10 cellular contexts compared by ENCODE assay signal in the genomic region with DNA sequence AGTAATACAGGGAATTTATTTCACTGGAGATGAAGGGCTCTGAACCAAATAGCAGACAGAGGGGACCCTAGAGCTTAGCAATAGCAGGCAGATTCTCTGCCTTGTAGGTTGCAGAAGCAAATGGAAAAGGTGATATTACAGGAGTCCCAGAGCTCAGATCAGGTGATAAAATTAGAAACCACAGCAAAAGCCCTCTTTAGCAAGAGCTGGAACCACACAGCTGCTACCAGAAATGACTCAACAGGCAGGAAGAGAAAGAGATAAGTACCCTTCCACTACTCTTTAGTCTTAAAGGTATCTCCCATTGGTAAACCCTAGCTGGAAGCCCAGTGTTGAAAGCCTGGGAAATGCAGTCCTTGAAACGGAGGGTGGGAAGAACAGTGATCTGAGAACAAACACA.
A peak's percentile ranks its signal among the peaks of the same experiment; 100 is the strongest.
DNase-seq lines count a peak whose midpoint lies in the region; ATAC-seq, FAIRE-seq and TF ChIP-seq lines count a peak whose summit lies in the region.
"Had no signal": no experiment of that assay in that cellular context is flagged by ENCODE, and none has a peak within 500 bp of the region (broad histone marks: within the 10 kb centered on the region; RNA-seq: fewer than 3 reads in every experiment).

No MANE protein-coding gene starts in this region.

- no peaks in the 10 kb centered on the region for H3K9me3 ChIP-seq in kidney (ENCODE audit: control insufficient read depth in 1 of 2, low read length in 2 of 2)

- no peak overlapping the region for H3K27ac ChIP-seq in kidney (ENCODE audit: low read depth in 2 of 2, low read length in 2 of 2)

- peaks cover 12% of the 10 kb centered on the region for H3K4me1 Mint-ChIP-seq in activated T-cell treated with anti-CD3 and anti-CD28 coated beads, Interleukin-2, amount 50 U/mL, for 72 hours (ENCODE audit: low read depth)

- H3K4me1 ChIP-seq in kidney (ENCODE audit: control insufficient read depth in 1 of 2, insufficient read depth in 1 of 2, low read depth in 1 of 2, low read length in 2 of 2) = no peaks in the 10 kb centered on the region

- no peak overlapping the region for H3K27ac Mint-ChIP-seq in activated T-cell treated with anti-CD3 and anti-CD28 coated beads, Interleukin-2, amount 50 U/mL, for 72 hours
- H3K27ac Mint-ChIP-seq: H9 had no signal

- no peak overlapping the region for H3K9ac ChIP-seq in kidney (ENCODE audit: low read length in 2 of 2)

- no peak for TF ChIP-seq CTCF in kidney (IDR thresholded peaks at IDR 0.05; ENCODE audit: borderline replicate concordance, extremely low read depth, insufficient read depth)

- H3K36me3 Mint-ChIP-seq in activated T-cell treated with anti-CD3 and anti-CD28 coated beads, Interleukin-2, amount 50 U/mL, for 72 hours (ENCODE audit: insufficient read depth in 2 of 2) = no peaks in the 10 kb centered on the region

- H3K36me3 ChIP-seq in kidney (ENCODE audit: control insufficient read depth in 1 of 2, insufficient read depth in 2 of 2, low read length in 2 of 2) = no peaks in the 10 kb centered on the region

- H3K27me3 Mint-ChIP-seq in activated T-cell treated with anti-CD3 and anti-CD28 coated beads, Interleukin-2, amount 50 U/mL, for 72 hours (ENCODE audit: low read depth) = peaks cover 6% of the 10 kb centered on the region

- DNase-seq in activated T-cell treated with anti-CD3 and anti-CD28 coated beads, Interleukin-2, amount 50 U/mL, for 72 hours = peak in 1 of 2 donors; percentile 3
- no peak for DNase-seq in activated T-cell treated with anti-CD3 and anti-CD28 coated beads for 4 hours
- peak; percentile 32 for DNase-seq in M059J (ENCODE audit: low read depth)
- DNase-seq in non-pigmented ciliary epithelial cell (ENCODE audit: low read depth) = peak; percentile 31
- no peak for DNase-seq in LoVo (ENCODE audit: low spot score)
- DNase-seq in kidney = no peak
- DNase-seq in activated naive CD4-positive, alpha-beta T cell treated with anti-CD3 and anti-CD28 coated beads, Interleukin-2, amount 50 U/mL, for 16 hours = no peak
- DNase-seq: activated CD4-positive, alpha-beta T cell treated with anti-CD3 and anti-CD28 coated beads, Interleukin-2, amount 50 U/mL, for 48 hours; H9 had no signal

- no peak overlapping the region for H3K4me3 Mint-ChIP-seq in activated T-cell treated with anti-CD3 and anti-CD28 coated beads, Interleukin-2, amount 50 U/mL, for 72 hours
- H3K4me3 Mint-ChIP-seq: H9 had no signal

- FAIRE-seq in kidney (lab: Jason Lieb, UNC) = no peak

- ATAC-seq in activated T-cell treated with anti-CD3 and anti-CD28 coated beads, Interleukin-2, amount 50 U/mL, for 72 hours (replicated peaks in 1 of 2) = peak; percentile 46 to 75
- peak; percentile 99 for ATAC-seq in HG02610 (IDR thresholded peaks at IDR 0.05; ENCODE audit: unreplicated experiment)

- intact Hi-C loops in kidney (cut with DNase I) = no loop called here

- peaks cover 8 to 11% of the 10 kb centered on the region in 2 donors for H3K9me3 Mint-ChIP-seq in activated T-cell treated with anti-CD3 and anti-CD28 coated beads, Interleukin-2, amount 50 U/mL, for 72 hours
- H3K9me3 Mint-ChIP-seq: H9 had no signal

- no peak overlapping the region for H3K4me3 ChIP-seq in kidney (ENCODE audit: low read length in 2 of 2)

Comparison
In these comparisons a context has a peak if more than half of its experiments do, and no peak if none do; other contexts are left out.
1. DNase-seq: peak in M059J (single experiment) and non-pigmented ciliary epithelial cell (single experiment); none in activated T-cell treated with anti-CD3 and anti-CD28 coated beads for 4 hours (single experiment), LoVo (single experiment), kidney (single experiment) and activated naive CD4-positive, alpha-beta T cell treated with anti-CD3 and anti-CD28 coated beads, Interleukin-2, amount 50 U/mL, for 16 hours (single experiment).